Comparison of ENCODE assay signal across 18 cellular contexts in genomic region chr20:38812182-38812581, GRCh38. TPM values are rescaled to one million over a fixed set of nuclear protein-coding genes. Genes with fewer than 3 reads are reported as not detected.
DNase-seq lines count a peak whose midpoint lies in the region; ATAC-seq and TF ChIP-seq lines count a peak whose summit lies in the region.
"Had no signal": no experiment of that assay in that cellular context is flagged by ENCODE, and none has a peak within 500 bp of the region (broad histone marks: within the 10 kb centered on the region; RNA-seq: fewer than 3 reads in every experiment).

No MANE protein-coding gene starts in this region.

- peak overlapping the region; percentile 61 for H3K27ac Mint-ChIP-seq in activated CD4-positive, alpha-beta memory T cell treated with anti-CD3 and anti-CD28 coated beads for 36 hours
- H3K27ac Mint-ChIP-seq in activated CD4-positive, alpha-beta memory T cell treated with anti-CD3 and anti-CD28 coated beads, Interleukin-2, amount 10 ng/mL, durations not matched to agents 7 days and 5 days: no peak overlapping the region
- peak overlapping the region; percentile 44 to 83 for H3K27ac Mint-ChIP-seq in natural killer cell
- H3K27ac Mint-ChIP-seq: progenitor cell of endocrine pancreas had no signal

- intact Hi-C loops in activated CD4-positive, alpha-beta memory T cell treated with anti-CD3 and anti-CD28 coated beads for 36 hours (cut with micrococcal nuclease): no loop called here
- intact Hi-C loops in natural killer cell (cut with micrococcal nuclease): no loop called here

- H3K9me3 Mint-ChIP-seq in activated CD4-positive, alpha-beta memory T cell treated with anti-CD3 and anti-CD28 coated beads for 36 hours: no peaks in the 10 kb centered on the region
- no peaks in the 10 kb centered on the region for H3K9me3 Mint-ChIP-seq in activated CD4-positive, alpha-beta memory T cell treated with anti-CD3 and anti-CD28 coated beads, Interleukin-2, amount 10 ng/mL, durations not matched to agents 7 days and 5 days
- H3K9me3 Mint-ChIP-seq in natural killer cell: no peaks in the 10 kb centered on the region

- peaks cover 93% of the 10 kb centered on the region for H3K4me1 Mint-ChIP-seq in activated CD4-positive, alpha-beta memory T cell treated with anti-CD3 and anti-CD28 coated beads for 36 hours (ENCODE audit: low read depth)
- H3K4me1 Mint-ChIP-seq in activated CD4-positive, alpha-beta memory T cell treated with anti-CD3 and anti-CD28 coated beads, Interleukin-2, amount 10 ng/mL, durations not matched to agents 7 days and 5 days: peaks cover 81% of the 10 kb centered on the region
- peaks cover 85 to 91% of the 10 kb centered on the region in 2 donors for H3K4me1 Mint-ChIP-seq in natural killer cell

- CTCF ChIA-PET in activated CD4-positive, alpha-beta memory T cell treated with anti-CD3 and anti-CD28 coated beads for 36 hours (lab: Charles Lee): no interaction called here
- CTCF ChIA-PET in activated CD4-positive, alpha-beta memory T cell treated with anti-CD3 and anti-CD28 coated beads, Interleukin-2, amount 10 ng/mL, durations not matched to agents 7 days and 5 days (lab: Charles Lee): no interaction called here

- peaks cover 73% of the 10 kb centered on the region for H3K36me3 Mint-ChIP-seq in activated CD4-positive, alpha-beta memory T cell treated with anti-CD3 and anti-CD28 coated beads for 36 hours
- H3K36me3 Mint-ChIP-seq in activated CD4-positive, alpha-beta memory T cell treated with anti-CD3 and anti-CD28 coated beads, Interleukin-2, amount 10 ng/mL, durations not matched to agents 7 days and 5 days (ENCODE audit: low read depth): peaks cover 77% of the 10 kb centered on the region
- peaks cover 16% of the 10 kb centered on the region for H3K36me3 Mint-ChIP-seq in natural killer cell

- no peak for TF ChIP-seq CTCF in natural killer cell (IDR thresholded peaks at IDR 0.05)

- no peaks in the 10 kb centered on the region for H3K27me3 Mint-ChIP-seq in activated CD4-positive, alpha-beta memory T cell treated with anti-CD3 and anti-CD28 coated beads for 36 hours
- H3K27me3 Mint-ChIP-seq in activated CD4-positive, alpha-beta memory T cell treated with anti-CD3 and anti-CD28 coated beads, Interleukin-2, amount 10 ng/mL, durations not matched to agents 7 days and 5 days: no peaks in the 10 kb centered on the region
- H3K27me3 Mint-ChIP-seq in natural killer cell (ENCODE audit: low read depth in 2 of 2): no peaks in the 10 kb centered on the region

- no peak overlapping the region for H3K4me3 Mint-ChIP-seq in activated CD4-positive, alpha-beta memory T cell treated with anti-CD3 and anti-CD28 coated beads for 36 hours
- H3K4me3 Mint-ChIP-seq in activated CD4-positive, alpha-beta memory T cell treated with anti-CD3 and anti-CD28 coated beads, Interleukin-2, amount 10 ng/mL, durations not matched to agents 7 days and 5 days: no peak overlapping the region
- no peak overlapping the region for H3K4me3 Mint-ChIP-seq in natural killer cell

- DNase-seq in activated CD4-positive, alpha-beta memory T cell treated with anti-CD3 and anti-CD28 coated beads for 36 hours: no peak
- no peak for DNase-seq in activated CD4-positive, alpha-beta memory T cell treated with anti-CD3 and anti-CD28 coated beads, Interleukin-2, amount 10 ng/mL, durations not matched to agents 7 days and 5 days
- DNase-seq in MV-4-11 (lab: John Stamatoyannopoulos, UW): peak; percentile 31
- peak; percentile 48 for DNase-seq in cerebellum (ENCODE audit: low spot score)
- no peak for DNase-seq in natural killer cell
- no peak for DNase-seq in activated naive CD4-positive, alpha-beta T cell treated with Interleukin-2 at 50 U/mL for 16 hours
- DNase-seq in DMS79 treated with DMSO at 0.1 percent for 48 hours (lab: John Stamatoyannopoulos, UW): no peak
- DNase-seq in EL: no peak
- DNase-seq: activated CD4-positive, CD25-positive, alpha-beta regulatory T cell treated with anti-CD3 and anti-CD28 coated beads, Interleukin-2, amount 50 U/mL, for 72 hours; amniotic stem cell; Caco-2; colonic mucosa; NCI-H1436 treated with DMSO at 0.1 percent for 48 hours; NCI-H510A treated with DMSO at 0.1 percent for 48 hours; stimulated activated CD4-positive, alpha-beta T cell treated with anti-CD3 and anti-CD28 coated beads, Interleukin-15, amount 100 ng/mL, for 24 hours had no signal

- POLR2A ChIA-PET in activated CD4-positive, alpha-beta memory T cell treated with anti-CD3 and anti-CD28 coated beads for 36 hours (lab: Charles Lee): no interaction called here
- POLR2A ChIA-PET in activated CD4-positive, alpha-beta memory T cell treated with anti-CD3 and anti-CD28 coated beads, Interleukin-2, amount 10 ng/mL, durations not matched to agents 7 days and 5 days (lab: Charles Lee): no interaction called here

- ATAC-seq in natural killer cell: no peak
- ATAC-seq: A549, esophagus mucosa had no signal

RNA-seq across cellular contexts. Expression of gene PPP1R16B, which starts 6.7 kb away (rescaled TPM):
- total RNA-seq in activated CD4-positive, alpha-beta memory T cell treated with anti-CD3 and anti-CD28 coated beads for 36 hours: 100 to 1,000 TPM; 111 to 114 TPM
- 100 to 1,000 TPM; 113 to 119 TPM for total RNA-seq in activated CD4-positive, alpha-beta memory T cell treated with anti-CD3 and anti-CD28 coated beads, Interleukin-2, amount 10 ng/mL, durations not matched to agents 7 days and 5 days
- total RNA-seq in cerebellum (13.0 TPM), natural killer cell (10 to 100 TPM; 52.0 to 62.3 (median 53.7) TPM)
- total RNA-seq: Caco-2, progenitor cell of endocrine pancreas had no signal

Comparison
In these comparisons a context has a peak if more than half of its experiments do, and no peak if none do; other contexts are left out.
1. DNase-seq: peak in MV-4-11 (single experiment) and cerebellum (single experiment); none in activated CD4-positive, alpha-beta memory T cell treated with anti-CD3 and anti-CD28 coated beads for 36 hours (single experiment), activated CD4-positive, alpha-beta memory T cell treated with anti-CD3 and anti-CD28 coated beads, Interleukin-2, amount 10 ng/mL, durations not matched to agents 7 days and 5 days (single experiment), natural killer cell (single experiment), activated naive CD4-positive, alpha-beta T cell treated with Interleukin-2 at 50 U/mL for 16 hours (single experiment), DMS79 treated with DMSO at 0.1 percent for 48 hours (single experiment) and EL (single experiment).